Comparison of ENCODE assay signal across 1 cellular context in the genomic region with DNA sequence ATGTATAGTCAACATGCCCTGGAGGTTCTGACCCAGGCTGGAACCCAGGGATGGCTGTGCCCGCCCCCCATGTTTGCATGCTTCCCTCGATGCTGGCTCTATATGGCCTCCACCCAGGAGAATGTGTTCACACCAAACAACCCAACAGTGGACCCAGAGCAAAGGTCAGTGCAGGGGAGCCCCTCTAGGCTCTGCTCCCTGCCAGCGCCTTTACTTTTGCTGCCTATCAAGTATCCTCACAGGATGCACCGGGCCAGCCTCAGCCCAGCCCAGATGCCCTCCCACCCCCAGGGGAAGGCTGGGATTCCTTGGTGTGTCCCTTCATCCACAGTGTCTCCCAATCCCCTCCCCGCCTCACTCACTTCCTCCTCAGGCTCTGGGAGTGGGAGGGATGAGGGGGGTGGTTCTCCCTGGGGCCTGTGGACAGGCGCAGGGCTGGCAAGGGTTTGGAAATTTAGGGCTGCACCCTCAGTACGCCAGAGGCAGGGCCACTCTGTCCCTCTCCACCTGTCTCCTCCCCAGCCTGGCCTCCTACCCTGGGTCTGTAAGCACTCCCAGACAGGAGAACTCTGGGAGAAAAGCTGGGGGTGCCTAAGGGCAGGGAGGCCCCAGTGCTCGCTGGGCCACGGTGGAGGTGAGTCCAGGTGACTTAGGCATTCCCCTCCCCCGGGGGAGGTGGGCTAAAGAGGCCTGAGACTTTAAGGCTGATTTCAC.
TF ChIP-seq lines count a peak whose summit lies in the region.

No MANE protein-coding gene starts in this region.

TF ChIP-seq in GM23338, 12 proteins besides CTCF, POLR2A, EP300 and RAD21 (continued from another document):
- TF ChIP-seq, protein P1, sequence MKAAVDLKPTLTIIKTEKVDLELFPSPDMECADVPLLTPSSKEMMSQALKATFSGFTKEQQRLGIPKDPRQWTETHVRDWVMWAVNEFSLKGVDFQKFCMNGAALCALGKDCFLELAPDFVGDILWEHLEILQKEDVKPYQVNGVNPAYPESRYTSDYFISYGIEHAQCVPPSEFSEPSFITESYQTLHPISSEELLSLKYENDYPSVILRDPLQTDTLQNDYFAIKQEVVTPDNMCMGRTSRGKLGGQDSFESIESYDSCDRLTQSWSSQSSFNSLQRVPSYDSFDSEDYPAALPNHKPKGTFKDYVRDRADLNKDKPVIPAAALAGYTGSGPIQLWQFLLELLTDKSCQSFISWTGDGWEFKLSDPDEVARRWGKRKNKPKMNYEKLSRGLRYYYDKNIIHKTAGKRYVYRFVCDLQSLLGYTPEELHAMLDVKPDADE (IDR thresholded peaks at IDR 0.05), result no peak
- no peak for TF ChIP-seq EZH2phosphoT487 (IDR thresholded peaks at IDR 0.05; ENCODE audit: unreplicated experiment)
- TF ChIP-seq POLR2AphosphoS5 (IDR thresholded peaks at IDR 0.05; ENCODE audit: low read depth), result no peak
